ENCODE assay signal across 20 cellular contexts in the genomic region with DNA sequence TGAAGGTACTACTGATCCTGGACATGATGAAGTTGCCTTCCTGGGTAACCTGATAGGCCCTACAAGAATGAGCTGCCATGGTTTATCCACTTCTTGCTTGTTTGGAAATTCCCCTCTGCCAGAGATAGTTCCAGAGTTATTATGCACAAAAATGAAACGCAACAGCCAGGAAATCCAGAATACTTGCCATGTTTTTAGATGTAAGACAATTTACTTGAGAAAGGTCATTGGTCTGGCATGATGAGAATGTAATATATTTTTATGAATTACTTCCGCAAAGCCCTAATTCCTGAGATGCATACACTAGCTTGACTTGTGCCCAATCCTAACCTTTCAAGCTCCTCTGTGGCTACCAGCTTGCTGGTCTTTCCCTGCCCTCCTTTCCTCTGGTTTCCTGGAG. TPM values are rescaled to one million over a fixed set of nuclear protein-coding genes. Genes with fewer than 3 reads are reported as not detected.
A peak's percentile ranks its signal among the peaks of the same experiment; 100 is the strongest.
DNase-seq lines count a peak whose midpoint lies in the region; ATAC-seq and TF ChIP-seq lines count a peak whose summit lies in the region.
"Had no signal": no experiment of that assay in that cellular context is flagged by ENCODE, and none has a peak within 500 bp of the region (broad histone marks: within the 10 kb centered on the region; RNA-seq: fewer than 3 reads in every experiment).

No MANE protein-coding gene starts in this region.

- H3K27me3 ChIP-seq in GM23248 (replicated peaks; ENCODE audit: insufficient read depth) (no peaks in the 10 kb centered on the region), skeletal muscle satellite cell (ENCODE audit: control insufficient read depth, insufficient read depth, low read length) (no peaks in the 10 kb centered on the region)
- H3K27me3 ChIP-seq: BLaER1 had no signal

- H3K4me1 ChIP-seq in GM23248 (ENCODE audit: insufficient read depth) = peaks cover 62% of the 10 kb centered on the region
- peaks cover 51% of the 10 kb centered on the region for H3K4me1 ChIP-seq in skeletal muscle satellite cell (ENCODE audit: control insufficient read depth, insufficient read depth, low read length)
- H3K4me1 ChIP-seq: BLaER1, psoas muscle had no signal

- 0 out of 2 replicates have a peak, but pooled peaks cover 4% of the 10 kb centered on the region for H3K9me2 ChIP-seq in GM23248 (ENCODE audit: insufficient read depth)

- 2 to 5% methylated on average over 2 of the region's 2 CpGs for WGBS in GM23248 (ENCODE audit: low coverage in 1 of 2, low lambda C conversion rate in 2 of 2, missing lambda C conversion rate in 2 of 2), 2 experiments

- H3K27ac ChIP-seq in GM23248 = peak overlapping the region; percentile 55
- H3K27ac ChIP-seq: BLaER1, psoas muscle had no signal

- H2AFZ ChIP-seq in GM23248 = peak overlapping the region; percentile 58

- ATAC-seq in SK-N-SH treated with all-trans-retinoic acid at 6 μM for 48 hours (peak; percentile 87), GM21717 (IDR thresholded peaks at IDR 0.05; ENCODE audit: unreplicated experiment) (no peak), HG03097 (IDR thresholded peaks at IDR 0.05; ENCODE audit: low FRiP score, unreplicated experiment) (no peak)
- ATAC-seq: psoas muscle had no signal

- DNase-seq in GM23248 (peak; percentile 59), fibroblast of gingiva (ENCODE audit: low read depth) (peak; percentile 89), LoVo (ENCODE audit: low spot score) (no peak)
- DNase-seq in stimulated activated CD4-positive, alpha-beta T cell treated with anti-CD3 and anti-CD28 coated beads, Interleukin-4, amount 100 ng/mL, for 4 hours = no peak
- DNase-seq: activated CD8-positive, alpha-beta memory T cell treated with anti-CD3 and anti-CD28 coated beads, Interleukin-2, amount 50 U/mL, for 4 hours; glutamatergic neuron; midbrain; MV-4-11; NCI-H187; NCI-H345; NCI-H82; psoas muscle; Right ventricle myocardium superior; stimulated activated CD4-positive, alpha-beta T cell treated with anti-CD3 and anti-CD28 coated beads, Interleukin-4, amount 100 ng/mL, for 24 hours had no signal

- peaks cover 58% of the 10 kb centered on the region for H3F3A ChIP-seq in GM23248 (ENCODE audit: insufficient read depth)

- in situ Hi-C loops in GM23248 (cut with MboI) = no loop called here

- H3K4me2 ChIP-seq in GM23248 (ENCODE audit: unreplicated experiment) = peak overlapping the region; percentile 76
- H3K4me2 ChIP-seq in skeletal muscle satellite cell (ENCODE audit: low read length) = peak overlapping the region; percentile 37
- H3K4me2 ChIP-seq: BLaER1 had no signal

- H3K4me3 ChIP-seq in GM23248 (peak overlapping the region; percentile 25; the same call in 1 of the 2 replicates), skeletal muscle satellite cell (ENCODE audit: low read length) (no peak overlapping the region)
- H3K4me3 ChIP-seq: BLaER1, psoas muscle had no signal

- no peaks in the 10 kb centered on the region for H4K20me1 ChIP-seq in GM23248 (ENCODE audit: insufficient read depth)
- H4K20me1 ChIP-seq: BLaER1 had no signal

- H3K9ac ChIP-seq in GM23248 (no peak overlapping the region), skeletal muscle satellite cell (ENCODE audit: low read depth, low read length) (peak overlapping the region; percentile 31)
- H3K9ac ChIP-seq: BLaER1 had no signal

- H3K9me3 ChIP-seq in GM23248 (ENCODE audit: low read depth) (no peaks in the 10 kb centered on the region), skeletal muscle satellite cell (replicated peaks; ENCODE audit: low read length) (no peaks in the 10 kb centered on the region)

- no peaks in the 10 kb centered on the region for H3K79me2 ChIP-seq in GM23248 (ENCODE audit: insufficient read depth)

- H3K36me3 ChIP-seq in GM23248 (ENCODE audit: low read depth) = no peaks in the 10 kb centered on the region
- no peaks in the 10 kb centered on the region for H3K36me3 ChIP-seq in skeletal muscle satellite cell (ENCODE audit: insufficient read depth, low read length)
- H3K36me3 ChIP-seq: BLaER1 had no signal

TF ChIP-seq in SK-N-SH treated with all-trans-retinoic acid at 6 μM for 48 hours, 23 proteins besides CTCF, POLR2A, EP300 and RAD21:
- TF ChIP-seq OSR1 (CRISPR knock-in tag; IDR thresholded peaks at IDR 0.05) (no peak), RARB (CRISPR knock-in tag; IDR thresholded peaks at IDR 0.05) (no peak), BACH2 (CRISPR knock-in tag; IDR thresholded peaks at IDR 0.05; ENCODE audit: borderline replicate concordance) (no peak)
TF ChIP-seq in SK-N-SH treated with all-trans-retinoic acid at 6 μM for 48 hours: peak in this region for 0.

RNA-seq across cellular contexts. Expression of a gene that starts 27.9 kb away (rescaled TPM):
- total RNA-seq in GM23248 (2014; rRNA removed; shearing (Covaris generic)) = 264 and 293 TPM in 2 replicates
- 201 and 205 TPM in 2 replicates for polyA plus RNA-seq in GM23248 (2016; fragmentation: Nextera tagmentation; extraction: Ambion mirVana)
- 342 and 377 TPM in 2 replicates for total RNA-seq in skeletal muscle satellite cell (2012; rRNA removed)
- total RNA-seq: OCI-LY7 had no signal

Comparison
In these comparisons a context has a peak if more than half of its experiments do, and no peak if none do; other contexts are left out.
1. DNase-seq: peak in GM23248 (single experiment) and fibroblast of gingiva (single experiment); none in stimulated activated CD4-positive, alpha-beta T cell treated with anti-CD3 and anti-CD28 coated beads, Interleukin-4, amount 100 ng/mL, for 4 hours (0 of 2) and LoVo (single experiment).